Comparison of ENCODE assay signal across 7 cellular contexts in genomic region chrX:8737883-8738282, GRCh38. TPM values are rescaled to one million over a fixed set of nuclear protein-coding genes. Genes with fewer than 3 reads are reported as not detected.
"Had no signal": no experiment of that assay in that cellular context is flagged by ENCODE, and none has a peak within 500 bp of the region (broad histone marks: within the 10 kb centered on the region; RNA-seq: fewer than 3 reads in every experiment).

No MANE protein-coding gene starts in this region.

- H3K4me3 ChIP-seq: GM23248, HAP-1, K562 had no signal

- H3K36me3 ChIP-seq: HAP-1 had no signal

- DNase-seq: GOT3, HFFc6 had no signal

- H3K4me1 ChIP-seq: HAP-1 had no signal

- ATAC-seq: HCT116 had no signal

- H3K9me3 ChIP-seq: HAP-1 had no signal

- H3K27ac ChIP-seq: GM23248 had no signal

RNA-seq across cellular contexts. Expression of gene ANOS1, which starts 5.9 kb away (rescaled TPM):
- total RNA-seq: GM23248, HT-29 had no signal
